Comparison of ENCODE assay signal across 31 cellular contexts in genomic region chr20:1456300-1456699, GRCh38. TPM values are rescaled to one million over a fixed set of nuclear protein-coding genes. Genes with fewer than 3 reads are reported as not detected.
DNase-seq lines count a peak whose midpoint lies in the region; ATAC-seq and TF ChIP-seq lines count a peak whose summit lies in the region.
"Had no signal": no experiment of that assay in that cellular context is flagged by ENCODE, and none has a peak within 500 bp of the region (broad histone marks: within the 10 kb centered on the region; RNA-seq: fewer than 3 reads in every experiment).

No MANE protein-coding gene starts in this region.

- intact Hi-C loops in vagina (cut with DNase I), result no loop called here

- no peak for DNase-seq in SK-N-SH
- DNase-seq in cardiac fibroblast (ENCODE audit: low read depth in 2 of 2), result peak; percentile 39 to 53
- DNase-seq in kidney tubule cell (ENCODE audit: low spot score), result peak; percentile 41
- no peak for DNase-seq in NOMO-1 (lab: John Stamatoyannopoulos, UW; ENCODE audit: unreplicated experiment in 2 of 2)
- no peak for DNase-seq in NCI-H1048 (lab: John Stamatoyannopoulos, UW)
- no peak for DNase-seq in vagina (ENCODE audit: extremely low spot score in 2 of 2)
- DNase-seq: activated CD4-positive, alpha-beta T cell treated with anti-CD3 and anti-CD28 coated beads, Interleukin-2, amount 50 U/mL, for 4 hours; activated CD8-positive, alpha-beta memory T cell treated with anti-CD3 and anti-CD28 coated beads, Interleukin-2, amount 50 U/mL, for 4 hours; AML-193; aorta; CD4-positive, alpha-beta T cell; cerebellar nuclear complex; MM.1S; NCI-H1436; NCI-H2081 treated with DMSO at 0.1 percent for 48 hours; NCI-H446; NCI-H774; stimulated activated CD4-positive, alpha-beta T cell treated with anti-CD3 and anti-CD28 coated beads, Interleukin-15, amount 100 ng/mL, for 24 hours; stimulated activated naive CD4-positive, alpha-beta T cell; uterus had no signal

- no peaks in the 10 kb centered on the region for H3K9me3 Mint-ChIP-seq in stimulated activated memory B cell treated with anti-CD40 and anti-IgM and Interleukin-4, amounts not matched to agents 10 μg/mL and 1 μg/mL and 100 μg/mL, for 72 hours
- H3K9me3 Mint-ChIP-seq: activated naive CD4-positive, alpha-beta T cell treated with anti-CD3 and anti-CD28 coated beads, Interleukin-2, amount 50 U/mL, for 72 hours; activated T-helper 2 cell treated with anti-CD3 and anti-CD28 coated beads, Interferon-gamma antibody, Interleukin-2, Interleukin-4, amounts not matched to agents 10 μg/mL and 5 μg/mL and 100 μg/mL, durations not matched to agents 14 hours and 24 hours and 36 hours; CD4-positive, alpha-beta T cell; T-helper 1 cell treated with Interleukin-12 subunit alpha and Interleukin-12 subunit beta and Interleukin-4 antibody, amounts not matched to agents 30 μg/mL and 1 μg/mL, for 36 hours had no signal

- no peaks in the 10 kb centered on the region for H3K27me3 Mint-ChIP-seq in stimulated activated memory B cell treated with anti-CD40 and anti-IgM and Interleukin-4, amounts not matched to agents 10 μg/mL and 1 μg/mL and 100 μg/mL, for 72 hours
- H3K27me3 Mint-ChIP-seq: CD4-positive, alpha-beta T cell had no signal

- peak; percentile 18; the same call in 1 of the 3 replicates for ATAC-seq in SK-N-SH treated with all-trans-retinoic acid at 6 μM for 48 hours
- ATAC-seq in stimulated activated memory B cell treated with anti-CD40 and anti-IgM and Interleukin-4, amounts not matched to agents 10 μg/mL and 1 μg/mL and 100 μg/mL, for 72 hours, result no peak
- ATAC-seq: activated naive CD4-positive, alpha-beta T cell treated with anti-CD3 and anti-CD28 coated beads, Interleukin-2, amount 50 U/mL, for 72 hours had no signal

- POLR2A ChIA-PET in SK-N-SH (lab: Yijun Ruan, JAX), result no interaction called here

- H3K4me1 ChIP-seq in SK-N-SH (ENCODE audit: control insufficient read depth in 1 of 2, insufficient read depth in 2 of 2, low read depth in 1 of 2, low read length in 1 of 2) (no peaks in the 10 kb centered on the region), vagina (no peaks in the 10 kb centered on the region)
- H3K4me1 ChIP-seq: HAP-1, uterus had no signal

- peaks cover 5% of the 10 kb centered on the region for H3K4me1 Mint-ChIP-seq in stimulated activated memory B cell treated with anti-CD40 and anti-IgM and Interleukin-4, amounts not matched to agents 10 μg/mL and 1 μg/mL and 100 μg/mL, for 72 hours

- no peak overlapping the region for H3K27ac Mint-ChIP-seq in stimulated activated memory B cell treated with anti-CD40 and anti-IgM and Interleukin-4, amounts not matched to agents 10 μg/mL and 1 μg/mL and 100 μg/mL, for 72 hours
- H3K27ac Mint-ChIP-seq: activated naive CD4-positive, alpha-beta T cell treated with anti-CD3 and anti-CD28 coated beads, Interleukin-2, amount 50 U/mL, for 72 hours; activated T-helper 2 cell treated with anti-CD3 and anti-CD28 coated beads, Interferon-gamma antibody, Interleukin-2, Interleukin-4, amounts not matched to agents 10 μg/mL and 5 μg/mL and 100 μg/mL, durations not matched to agents 14 hours and 24 hours and 36 hours; CD4-positive, alpha-beta T cell; T-helper 1 cell treated with Interleukin-12 subunit alpha and Interleukin-12 subunit beta and Interleukin-4 antibody, amounts not matched to agents 30 μg/mL and 1 μg/mL, for 36 hours had no signal

- no peak for TF ChIP-seq POLR2A in vagina (IDR thresholded peaks at IDR 0.05)

- no peak overlapping the region for H3K4me3 Mint-ChIP-seq in stimulated activated memory B cell treated with anti-CD40 and anti-IgM and Interleukin-4, amounts not matched to agents 10 μg/mL and 1 μg/mL and 100 μg/mL, for 72 hours
- H3K4me3 Mint-ChIP-seq: CD4-positive, alpha-beta T cell; T-helper 1 cell treated with Interleukin-12 subunit alpha and Interleukin-12 subunit beta and Interleukin-4 antibody, amounts not matched to agents 30 μg/mL and 1 μg/mL, for 36 hours had no signal

- H3K9me3 ChIP-seq in SK-N-SH (peaks cover 12% of the 10 kb centered on the region; the same call in 1 of the 2 replicates), vagina (no peaks in the 10 kb centered on the region)
- H3K9me3 ChIP-seq: HAP-1, uterus had no signal

- TF ChIP-seq CTCF in SK-N-SH (IDR thresholded peaks at IDR 0.05) (no peak), cardiac fibroblast (IDR thresholded peaks at IDR 0.05; ENCODE audit: low read depth, low read length) (no peak), vagina (IDR thresholded peaks at IDR 0.05) (no peak)

- H3F3A ChIP-seq in SK-N-SH (replicated peaks; ENCODE audit: insufficient read depth), result no peaks in the 10 kb centered on the region

- H3K9me2 ChIP-seq in SK-N-SH, result no peaks in the 10 kb centered on the region

- 0 out of 2 replicates have a peak, but pooled peaks cover 5% of the 10 kb centered on the region for H4K20me1 ChIP-seq in SK-N-SH (ENCODE audit: insufficient read depth)

- H3K36me3 Mint-ChIP-seq in stimulated activated memory B cell treated with anti-CD40 and anti-IgM and Interleukin-4, amounts not matched to agents 10 μg/mL and 1 μg/mL and 100 μg/mL, for 72 hours, result peaks cover 87% of the 10 kb centered on the region

- TF ChIP-seq EP300 in SK-N-SH (IDR thresholded peaks at IDR 0.05; ENCODE audit: borderline replicate concordance in 1 of 2, low read depth in 1 of 2, low read length in 1 of 2), result no peak

- no peak overlapping the region for H3K4me2 ChIP-seq in SK-N-SH
- H3K4me2 ChIP-seq: KMS-11 had no signal

- no peak overlapping the region for H2AFZ ChIP-seq in SK-N-SH (ENCODE audit: low read depth)

- H3K4me3 ChIP-seq in SK-N-SH (ENCODE audit: low read depth in 2 of 2, low read length in 1 of 2), result no peak overlapping the region
- H3K4me3 ChIP-seq in cardiac fibroblast (replicated peaks in 1 of 2; ENCODE audit: low read depth in 2 of 2, low read length in 2 of 2), result no peak overlapping the region
- H3K4me3 ChIP-seq in vagina, result no peak overlapping the region
- H3K4me3 ChIP-seq: HAP-1, uterus had no signal

- WGBS in SK-N-SH (ENCODE audit: low lambda C conversion rate), result 89% methylated on average over 5 of the region's 5 CpGs

- CTCF ChIA-PET in SK-N-SH (lab: Yijun Ruan, JAX), result interaction anchor here (1.0 to 2.0 kb wide), 2 partner anchors 10 to 143 kb away, joined by 3 to 11 read pairs; partner anchors contain the start of gene NSFL1C

- H3K36me3 ChIP-seq in SK-N-SH (replicated peaks in 1 of 2; ENCODE audit: control insufficient read depth in 1 of 2, insufficient read depth in 2 of 2, low read length in 1 of 2) (peaks cover 89 to 92% of the 10 kb centered on the region in 2 experiments), vagina (peaks cover 6 to 73% of the 10 kb centered on the region in 2 donors)
- H3K36me3 ChIP-seq: uterus had no signal

- H3K9ac ChIP-seq in SK-N-SH, result no peak overlapping the region
- H3K9ac ChIP-seq: KMS-11 had no signal

- no peak for TF ChIP-seq RAD21 in SK-N-SH (IDR thresholded peaks at IDR 0.05; ENCODE audit: low read length)

- H3K27ac ChIP-seq in SK-N-SH (ENCODE audit: low read depth in 2 of 2, low read length in 1 of 2) (no peak overlapping the region), vagina (no peak overlapping the region)
- H3K27ac ChIP-seq: 22Rv1, KMS-11, uterus had no signal

- H3K27me3 ChIP-seq in SK-N-SH (ENCODE audit: insufficient read depth), result no peaks in the 10 kb centered on the region
- no peaks in the 10 kb centered on the region for H3K27me3 ChIP-seq in vagina
- H3K27me3 ChIP-seq: uterus had no signal

- H3K79me2 ChIP-seq in SK-N-SH (ENCODE audit: insufficient read depth), result peaks cover 28% of the 10 kb centered on the region; the same call in 1 of the 2 replicates

TF ChIP-seq in SK-N-SH treated with all-trans-retinoic acid at 6 μM for 48 hours, 23 proteins besides CTCF, POLR2A, EP300 and RAD21 (continues in another document):
- TF ChIP-seq RARB (CRISPR knock-in tag; IDR thresholded peaks at IDR 0.05) (no peak), SNAI2 (CRISPR knock-in tag; IDR thresholded peaks at IDR 0.05) (no peak), CSRNP3 (CRISPR knock-in tag; IDR thresholded peaks at IDR 0.05) (no peak)

TF ChIP-seq in SK-N-SH, 30 proteins besides CTCF, POLR2A, EP300 and RAD21 (continues in another document):
- TF ChIP-seq USF2 (IDR thresholded peaks at IDR 0.05; ENCODE audit: borderline replicate concordance, low read depth, low read length), result no peak
- TF ChIP-seq MAX (IDR thresholded peaks at IDR 0.05; ENCODE audit: low read depth), result no peak
- no peak for TF ChIP-seq MXI1 (IDR thresholded peaks at IDR 0.05; ENCODE audit: low read depth, low read length)
- TF ChIP-seq ZBTB33 (IDR thresholded peaks at IDR 0.05; ENCODE audit: borderline replicate concordance, low read depth), result no peak
- no peak for TF ChIP-seq FOSL2 (IDR thresholded peaks at IDR 0.05; ENCODE audit: borderline replicate concordance, low read depth)

RNA-seq across cellular contexts. Expression of gene NSFL1C, which starts 10.3 kb away (rescaled TPM):
- polyA plus RNA-seq in SK-N-SH (2012; rRNA removed), result 30.6 and 45.9 TPM in 2 replicates
- 47.4 and 48.2 TPM in 2 replicates for polyA plus RNA-seq in SK-N-SH (2012; cell fraction: cytosol; rRNA removed)
- 54.6 and 60.7 TPM in 2 replicates for polyA plus RNA-seq in SK-N-SH (2012; cell fraction: nucleus; rRNA removed)
- total RNA-seq in vagina, result 53.8 TPM

RNA-seq across cellular contexts. Expression of gene SIRPB2, which starts 34.9 kb away (rescaled TPM):
- not detected in 2 replicates for polyA plus RNA-seq in SK-N-SH (2012; rRNA removed)
- not detected in 2 replicates for polyA plus RNA-seq in SK-N-SH (2012; cell fraction: cytosol; rRNA removed)
- polyA plus RNA-seq in SK-N-SH (2012; cell fraction: nucleus; rRNA removed), result not detected in 2 replicates
- 2.9 TPM for total RNA-seq in vagina
- total RNA-seq: activated naive CD4-positive, alpha-beta T cell treated with anti-CD3 and anti-CD28 coated beads, Interleukin-2, amount 50 U/mL, for 72 hours; activated T-helper 2 cell treated with anti-CD3 and anti-CD28 coated beads, Interferon-gamma antibody, Interleukin-2, Interleukin-4, amounts not matched to agents 10 μg/mL and 5 μg/mL and 100 μg/mL, durations not matched to agents 14 hours and 24 hours and 36 hours; fibroblast of lung; kidney epithelial cell; SK-MEL-5 had no signal
- polyA plus RNA-seq: fibroblast of lung had no signal

Comparison
In these comparisons a context has a peak if more than half of its experiments do, and no peak if none do; other contexts are left out.
1. DNase-seq: peak in cardiac fibroblast (2 of 2) and kidney tubule cell (single experiment); none in SK-N-SH (single experiment), NOMO-1 (0 of 2), NCI-H1048 (single experiment) and vagina (0 of 2).